ENCODE assay signal across 12 cellular contexts in genomic region chr3:58249358-58250092, GRCh38. TPM values are rescaled to one million over a fixed set of nuclear protein-coding genes. Genes with fewer than 3 reads are reported as not detected.
DNase-seq lines count a peak whose midpoint lies in the region; ATAC-seq, FAIRE-seq and TF ChIP-seq lines count a peak whose summit lies in the region.
"Had no signal": no experiment of that assay in that cellular context is flagged by ENCODE, and none has a peak within 500 bp of the region (broad histone marks: within the 10 kb centered on the region; RNA-seq: fewer than 3 reads in every experiment).

No MANE protein-coding gene starts in this region.

- H4K12ac ChIP-seq in trophoblast cell (ENCODE audit: low read depth, low read length), result no peak overlapping the region

- H3K23ac ChIP-seq in trophoblast cell (ENCODE audit: low read length), result peak overlapping the region; percentile 10

- no peak overlapping the region for H2AK5ac ChIP-seq in trophoblast cell (ENCODE audit: low read length)

- peaks cover 0 to 12% (median 0%) of the 10 kb centered on the region in 4 donors for H3K4me1 ChIP-seq in Peyer's patch
- peaks cover 0 to 3% of the 10 kb centered on the region in 2 experiments for H3K4me1 ChIP-seq in trophoblast cell (ENCODE audit: control insufficient read depth in 1 of 2, insufficient read depth in 2 of 2, low read length in 2 of 2)
- no peaks in the 10 kb centered on the region for H3K4me1 ChIP-seq in aorta (ENCODE audit: control insufficient read depth in 1 of 2, insufficient read depth in 2 of 2, low read length in 2 of 2)

- ATAC-seq in HG03108 (IDR thresholded peaks at IDR 0.05; ENCODE audit: unreplicated experiment) (no peak), aorta (ENCODE audit: low FRiP score) (no peak)

- no peak overlapping the region for H3K4ac ChIP-seq in trophoblast cell (ENCODE audit: low read depth, low read length)

- no peak overlapping the region for H3K9ac ChIP-seq in trophoblast cell (ENCODE audit: low read length)

- no peak overlapping the region for H2BK5ac ChIP-seq in trophoblast cell (ENCODE audit: low read depth, low read length, poor library complexity)

- no peak overlapping the region for H3K14ac ChIP-seq in trophoblast cell (ENCODE audit: low read length)

- H3K27me3 ChIP-seq in Peyer's patch, result no peaks in the 10 kb centered on the region
- H3K27me3 ChIP-seq in trophoblast cell (ENCODE audit: insufficient read depth, low read length), result no peaks in the 10 kb centered on the region
- H3K27me3 ChIP-seq in aorta (ENCODE audit: control insufficient read depth in 1 of 2, insufficient read depth in 2 of 2, low read length in 1 of 2), result no peaks in the 10 kb centered on the region

- intact Hi-C loops in aorta (cut with DNase I), result no loop called here

- H3K9me3 ChIP-seq in Peyer's patch (no peaks in the 10 kb centered on the region), trophoblast cell (ENCODE audit: insufficient read depth, low read depth, low read length) (no peaks in the 10 kb centered on the region), aorta (ENCODE audit: control insufficient read depth, low read length) (no peaks in the 10 kb centered on the region)

- no CpG with 5 or more reads among the region's 7 CpGs for WGBS in trophoblast cell (ENCODE audit: extremely low coverage, insufficient coverage, insufficient read length)
- WGBS in aorta, 2 donors, result 69 to 73% methylated on average over 7 of the region's 7 CpGs

- H2BK120ac ChIP-seq in trophoblast cell (ENCODE audit: insufficient read depth, low read length, poor library complexity), result no peak overlapping the region

- TF ChIP-seq POLR2A in Peyer's patch (IDR thresholded peaks at IDR 0.05), result peak; percentile 75 to 93
- TF ChIP-seq POLR2A in H54 (IDR thresholded peaks at IDR 0.05; ENCODE audit: low read depth, low read length), result no peak

- H4K8ac ChIP-seq in trophoblast cell (ENCODE audit: low read depth, low read length), result no peak overlapping the region

- H3K27ac ChIP-seq in Peyer's patch (peak overlapping the region in 3 of 4 donors; percentile 40 to 85 (median 59)), trophoblast cell (ENCODE audit: low read depth, low read length) (no peak overlapping the region), aorta (ENCODE audit: low read depth in 1 of 2, low read length in 2 of 2) (no peak overlapping the region)

- peak overlapping the region in 3 of 4 donors; percentile 0 to 50 (median 42) for H3K4me3 ChIP-seq in Peyer's patch
- no peak overlapping the region for H3K4me3 ChIP-seq in fibroblast of villous mesenchyme (ENCODE audit: low read depth, low read length)
- H3K4me3 ChIP-seq in trophoblast cell (ENCODE audit: low read depth, low read length), result no peak overlapping the region
- no peak overlapping the region for H3K4me3 ChIP-seq in aorta (ENCODE audit: low read length in 2 of 2)

- no peak overlapping the region for H3K18ac ChIP-seq in trophoblast cell (ENCODE audit: low read length)

- H3K4me2 ChIP-seq in trophoblast cell (ENCODE audit: low read length), result no peak overlapping the region

- H2AFZ ChIP-seq in trophoblast cell (ENCODE audit: insufficient read depth, low read length, poor library complexity), result no peak overlapping the region

- H4K91ac ChIP-seq in trophoblast cell (ENCODE audit: low read depth, low read length), result no peak overlapping the region

- TF ChIP-seq CTCF in GM12872 (IDR thresholded peaks at IDR 0.05; ENCODE audit: insufficient read depth, low read depth, low read length) (0 out of 3 replicates have a peak, but pooled peaks have one; percentile 13), Peyer's patch (IDR thresholded peaks at IDR 0.05) (peak in 3 of 6 experiments; percentile 33 to 46 (median 43)), fibroblast of villous mesenchyme (IDR thresholded peaks at IDR 0.05; ENCODE audit: insufficient read depth, low read depth, low read length) (peak; percentile 23)

- no peaks in the 10 kb centered on the region for H3K79me2 ChIP-seq in trophoblast cell (ENCODE audit: control insufficient read depth, insufficient read depth, low read length, poor library complexity)

- DNase-seq in Peyer's patch (peak in 2 of 3 donors; percentile 73 to 87), fibroblast of villous mesenchyme (ENCODE audit: low read depth) (no peak), trophoblast cell (no peak), aorta (no peak), H54 (ENCODE audit: insufficient read length, low spot score) (no peak), H4 (ENCODE audit: low spot score) (no peak)
- DNase-seq: activated T-cell treated with anti-CD3 and anti-CD28 coated beads for 4 hours; midbrain; NCI-H1694 treated with DMSO at 0.1 percent for 48 hours; stimulated activated CD4-positive, alpha-beta T cell treated with anti-CD3 and anti-CD28 coated beads, Interleukin-4, amount 100 ng/mL, for 4 hours had no signal

- H2BK12ac ChIP-seq in trophoblast cell (ENCODE audit: low read length), result no peak overlapping the region

- FAIRE-seq in H54 (lab: Jason Lieb, UNC), result no peak

- no peaks in the 10 kb centered on the region for H3K79me1 ChIP-seq in trophoblast cell (ENCODE audit: low read length)

- H3K36me3 ChIP-seq in Peyer's patch (no peaks in the 10 kb centered on the region), trophoblast cell (ENCODE audit: control insufficient read depth in 1 of 2, insufficient read depth in 2 of 2, low read length in 2 of 2) (no peaks in the 10 kb centered on the region), aorta (ENCODE audit: control insufficient read depth in 1 of 2, insufficient read depth in 2 of 2, low read length in 1 of 2) (no peaks in the 10 kb centered on the region)

RNA-seq across cellular contexts. Expression of gene ABHD6, which starts 11.9 kb away (rescaled TPM):
- total RNA-seq in Peyer's patch, result 10 to 100 TPM in 3 of 4 donors, 1 to 10 TPM in 1; 9.1 to 97.6 (median 55.7) TPM
- total RNA-seq in fibroblast of villous mesenchyme, result 7.1 and 9.9 TPM in 2 replicates
- polyA plus RNA-seq in trophoblast cell (2013), result 7.5 and 8.2 TPM in 2 replicates
- total RNA-seq in aorta, result 10 to 100 TPM in 1 of 2 donors, 1 to 10 TPM in 1; 7.6 to 10.4 TPM
- polyA plus RNA-seq in aorta, result 1 to 10 TPM; 5.9 to 7.1 TPM
- total RNA-seq in H4 (2014; rRNA removed; shearing (Covaris generic)), result 7.8 and 10.8 TPM in 2 replicates

RNA-seq across cellular contexts. Expression of gene DNASE1L3, which starts 38.8 kb away (rescaled TPM):
- total RNA-seq in Peyer's patch, result 10 to 100 TPM in 1 of 4 donors, 1 to 10 TPM in 3; 1.9 to 47.0 (median 3.9) TPM
- not detected in 2 replicates for total RNA-seq in fibroblast of villous mesenchyme
- 1.5 and 1.9 TPM in 2 replicates for polyA plus RNA-seq in trophoblast cell (2013)
- total RNA-seq in aorta, result 10 to 100 TPM in 1 of 2 donors, 1 to 10 TPM in 1; 4.3 to 19.8 TPM
- 1 to 10 TPM; 1.4 to 7.0 TPM for polyA plus RNA-seq in aorta
- not detected in 2 replicates for total RNA-seq in H4 (2014; rRNA removed; shearing (Covaris generic))

RNA-seq across cellular contexts. Expression of gene RPP14, which starts 56.5 kb away (rescaled TPM):
- total RNA-seq in Peyer's patch, result 10 to 100 TPM in 3 of 4 donors, 1 to 10 TPM in 1; 9.9 to 23.1 (median 13.4) TPM
- total RNA-seq in fibroblast of villous mesenchyme, result 14.5 and 16.0 TPM in 2 replicates
- 8.7 and 9.9 TPM in 2 replicates for polyA plus RNA-seq in trophoblast cell (2013)
- 10 to 100 TPM; 13.0 to 13.8 TPM for total RNA-seq in aorta
- polyA plus RNA-seq in aorta, result 1 to 10 TPM; 5.8 to 7.9 TPM
- total RNA-seq in H4 (2014; rRNA removed; shearing (Covaris generic)), result 6.2 and 12.0 TPM in 2 replicates

RNA-seq across cellular contexts. Expression of gene HTD2, which starts 56.8 kb away (rescaled TPM):
- 10 to 100 TPM in 1 of 4 donors, 1 to 10 TPM in 2, not detected in 1; 4.8 to 12.8 (median 6.5) TPM for total RNA-seq in Peyer's patch
- total RNA-seq in fibroblast of villous mesenchyme, result 4.2 and 9.9 TPM in 2 replicates
- 4.4 and 5.4 TPM in 2 replicates for polyA plus RNA-seq in trophoblast cell (2013)
- total RNA-seq in aorta, result 1 to 10 TPM; 6.5 to 7.8 TPM
- 10 to 100 TPM in 1 of 2 donors, 1 to 10 TPM in 1; 7.7 to 10.8 TPM for polyA plus RNA-seq in aorta
- 7.1 and 24.6 TPM in 2 replicates for total RNA-seq in H4 (2014; rRNA removed; shearing (Covaris generic))

Comparison
In these comparisons a context has a peak if more than half of its experiments do, and no peak if none do; other contexts are left out.
1. DNase-seq: peak in Peyer's patch (2 of 3); none in fibroblast of villous mesenchyme (single experiment), trophoblast cell (0 of 2), aorta (0 of 2), H54 (single experiment) and H4 (single experiment).
2. H3K27ac ChIP-seq: peak in Peyer's patch (3 of 4); none in trophoblast cell (single experiment) and aorta (0 of 2).
3. H3K4me3 ChIP-seq: peak in Peyer's patch (3 of 4); none in fibroblast of villous mesenchyme (single experiment), trophoblast cell (single experiment) and aorta (0 of 2).